Comparison of ENCODE assay signal across 15 cellular contexts in the genomic region with DNA sequence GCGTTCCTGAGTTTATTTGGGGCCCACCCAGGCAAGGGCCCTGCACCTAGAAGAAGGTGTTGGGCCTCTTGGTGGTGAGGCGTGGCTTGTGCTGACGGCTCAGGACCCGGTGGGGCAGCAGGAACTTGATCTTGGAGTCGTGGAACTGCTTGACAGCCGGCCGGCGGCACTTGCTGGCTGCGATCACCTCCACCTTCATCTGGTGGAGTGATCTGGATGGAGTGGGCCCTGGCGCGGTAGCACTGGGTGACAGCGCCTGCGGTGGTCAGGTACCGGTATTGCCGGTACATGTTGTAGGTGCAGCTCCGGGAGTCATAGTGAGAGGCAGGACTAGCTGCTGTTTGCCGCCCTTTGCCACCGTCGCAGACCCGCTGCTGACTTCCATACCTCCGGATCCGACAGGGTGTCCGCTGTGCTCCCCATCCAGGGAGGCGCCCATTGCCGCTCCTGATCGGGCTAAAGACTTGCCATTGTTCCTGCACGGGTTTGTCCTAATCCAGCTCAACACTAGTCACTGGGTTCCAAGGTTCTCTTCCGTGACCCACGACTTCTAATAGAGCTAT.
"Had no signal": no experiment of that assay in that cellular context is flagged by ENCODE, and none has a peak within 500 bp of the region (broad histone marks: within the 10 kb centered on the region; RNA-seq: fewer than 3 reads in every experiment).

No MANE protein-coding gene starts in this region.

- H3K27me3 ChIP-seq: heart left ventricle, ovary, right atrium auricular region, thyroid gland had no signal

- H3K27ac ChIP-seq: heart left ventricle, ovary, right atrium auricular region had no signal

- H3K9me3 ChIP-seq: heart left ventricle, ovary, right atrium auricular region, thyroid gland had no signal

- H3K4me3 ChIP-seq: heart left ventricle, ovary, right atrium auricular region, thyroid gland had no signal

- H3K4me1 ChIP-seq: heart left ventricle, right atrium auricular region had no signal

- H3K4me3 Mint-ChIP-seq: central memory CD8-positive, alpha-beta T cell; naive thymus-derived CD8-positive, alpha-beta T cell had no signal

- ATAC-seq: esophagus mucosa; heart left ventricle; left lobe of liver; naive thymus-derived CD8-positive, alpha-beta T cell had no signal

- DNase-seq: dermis blood vessel endothelial cell; heart left ventricle; hippocampal formation; mammary epithelial cell; naive thymus-derived CD8-positive, alpha-beta T cell; nucleus accumbens; ovary; small intestine; stimulated activated CD4-positive, alpha-beta T cell treated with anti-CD3 and anti-CD28 coated beads, Interleukin-12 subunit alpha, Interleukin-12 subunit beta, amount 100 ng/mL, for 4 hours; stimulated activated naive CD4-positive, alpha-beta T cell treated with Interleukin-2 at 50 U/mL for 16 hours; thyroid gland had no signal

- H3K27me3 Mint-ChIP-seq: central memory CD8-positive, alpha-beta T cell; naive thymus-derived CD8-positive, alpha-beta T cell had no signal

- H3K36me3 ChIP-seq: heart left ventricle, ovary, right atrium auricular region, thyroid gland had no signal
